ENCODE assay signal across 8 cellular contexts in genomic region chr6:33318426-33319073, GRCh38. TPM values are rescaled to one million over a fixed set of nuclear protein-coding genes. Genes with fewer than 3 reads are reported as not detected.
DNase-seq lines count a peak whose midpoint lies in the region; ATAC-seq and TF ChIP-seq lines count a peak whose summit lies in the region.

No MANE protein-coding gene starts in this region.

- H3K4me1 ChIP-seq in GM23248 (ENCODE audit: insufficient read depth) = peaks cover 32% of the 10 kb centered on the region
- H3K4me1 ChIP-seq in skeletal muscle satellite cell (ENCODE audit: control insufficient read depth, insufficient read depth, low read length) = peaks cover 59% of the 10 kb centered on the region

- no peak for DNase-seq in GM23248
- DNase-seq in WERI-Rb-1 = no peak
- no peak for DNase-seq in fibroblast of villous mesenchyme (ENCODE audit: low read depth)
- DNase-seq in globus pallidus (ENCODE audit: low spot score) = no peak
- DNase-seq in KBM-7 = no peak
- no peak for DNase-seq in effector CD4-positive, alpha-beta T cell

- H3K79me2 ChIP-seq in GM23248 (ENCODE audit: insufficient read depth) = peaks cover 53% of the 10 kb centered on the region

- H3K9me3 ChIP-seq in GM23248 (ENCODE audit: low read depth) (no peaks in the 10 kb centered on the region), WERI-Rb-1 (ENCODE audit: severe bottlenecking) (no peaks in the 10 kb centered on the region), skeletal muscle satellite cell (replicated peaks; ENCODE audit: low read length) (no peaks in the 10 kb centered on the region)

- ATAC-seq in HG03342 (IDR thresholded peaks at IDR 0.05; ENCODE audit: unreplicated experiment) = no peak

- no peaks in the 10 kb centered on the region for H3K9me2 ChIP-seq in GM23248 (ENCODE audit: insufficient read depth)

- no peaks in the 10 kb centered on the region for H4K20me1 ChIP-seq in GM23248 (ENCODE audit: insufficient read depth)

- H3K4me3 ChIP-seq in GM23248 = peak overlapping the region; percentile 78
- peak overlapping the region; percentile 70 for H3K4me3 ChIP-seq in WERI-Rb-1 (ENCODE audit: low read depth, low read length)
- peak overlapping the region; percentile 81 for H3K4me3 ChIP-seq in fibroblast of villous mesenchyme (ENCODE audit: low read depth, low read length)
- H3K4me3 ChIP-seq in skeletal muscle satellite cell (ENCODE audit: low read length) = peak overlapping the region; percentile 90

- H3K4me2 ChIP-seq in GM23248 (ENCODE audit: unreplicated experiment) = peak overlapping the region; percentile 78
- peak overlapping the region; percentile 86 for H3K4me2 ChIP-seq in skeletal muscle satellite cell (ENCODE audit: low read length)

- H2AFZ ChIP-seq in GM23248 = peak overlapping the region; percentile 74

- H3K9ac ChIP-seq in GM23248 (peak overlapping the region; percentile 80), skeletal muscle satellite cell (ENCODE audit: low read depth, low read length) (peak overlapping the region; percentile 78)

- WGBS in GM23248 (ENCODE audit: low coverage in 1 of 2, low lambda C conversion rate in 2 of 2, missing lambda C conversion rate in 2 of 2), 2 experiments = 74 to 81% methylated on average over 8 of the region's 8 CpGs

- TF ChIP-seq CTCF in WERI-Rb-1 (IDR thresholded peaks at IDR 0.05; ENCODE audit: low read depth, low read length) = no peak
- no peak for TF ChIP-seq CTCF in fibroblast of villous mesenchyme (IDR thresholded peaks at IDR 0.05; ENCODE audit: insufficient read depth, low read depth, low read length)

- H3F3A ChIP-seq in GM23248 (ENCODE audit: insufficient read depth) = peaks cover 30% of the 10 kb centered on the region

- H3K36me3 ChIP-seq in GM23248 (ENCODE audit: low read depth) = peaks cover 13% of the 10 kb centered on the region; the same call in 1 of the 2 replicates
- peaks cover 46% of the 10 kb centered on the region for H3K36me3 ChIP-seq in WERI-Rb-1
- H3K36me3 ChIP-seq in skeletal muscle satellite cell (ENCODE audit: insufficient read depth, low read length) = peaks cover 27% of the 10 kb centered on the region

- H3K27ac ChIP-seq in GM23248 (peak overlapping the region; percentile 78), WERI-Rb-1 (peak overlapping the region; percentile 73)

- H3K27me3 ChIP-seq in GM23248 (replicated peaks; ENCODE audit: insufficient read depth) (no peaks in the 10 kb centered on the region), WERI-Rb-1 (ENCODE audit: insufficient read depth, low read depth, severe bottlenecking) (no peaks in the 10 kb centered on the region), skeletal muscle satellite cell (ENCODE audit: control insufficient read depth, insufficient read depth, low read length) (no peaks in the 10 kb centered on the region)

- in situ Hi-C loops in GM23248 (cut with MboI) = no loop called here
- in situ Hi-C loops in KBM-7 (cut with MboI; ENCODE audit: low pct_unique_long_range_greater_than_20kb, low sequenced_read_pairs) = no loop called here

RNA-seq across cellular contexts. Expression of gene ZBTB22, which starts 1.0 kb away (rescaled TPM):
- 15.3 and 18.3 TPM in 2 replicates for total RNA-seq in GM23248 (2014; rRNA removed; shearing (Covaris generic))
- 9.8 and 11.2 TPM in 2 replicates for polyA plus RNA-seq in GM23248 (2016; fragmentation: Nextera tagmentation; extraction: Ambion mirVana)
- 14.8 and 16.0 TPM in 2 replicates for total RNA-seq in fibroblast of villous mesenchyme
- 5.9 and 7.6 TPM in 2 replicates for total RNA-seq in skeletal muscle satellite cell (2012; rRNA removed)

RNA-seq across cellular contexts. Expression of gene DAXX, which starts 4.2 kb away (rescaled TPM):
- total RNA-seq in GM23248 (2014; rRNA removed; shearing (Covaris generic)) = 24.8 and 27.8 TPM in 2 replicates
- polyA plus RNA-seq in GM23248 (2016; fragmentation: Nextera tagmentation; extraction: Ambion mirVana) = 42.2 and 49.3 TPM in 2 replicates
- 39.6 and 58.7 TPM in 2 replicates for total RNA-seq in fibroblast of villous mesenchyme
- 46.5 and 52.2 TPM in 2 replicates for total RNA-seq in skeletal muscle satellite cell (2012; rRNA removed)

RNA-seq across cellular contexts. Expression of gene TAPBP, which starts 4.7 kb away (rescaled TPM):
- total RNA-seq in GM23248 (2014; rRNA removed; shearing (Covaris generic)) = 62.3 and 68.7 TPM in 2 replicates
- 75.8 and 78.4 TPM in 2 replicates for polyA plus RNA-seq in GM23248 (2016; fragmentation: Nextera tagmentation; extraction: Ambion mirVana)
- total RNA-seq in fibroblast of villous mesenchyme = 125 and 132 TPM in 2 replicates
- 75.8 and 86.9 TPM in 2 replicates for total RNA-seq in skeletal muscle satellite cell (2012; rRNA removed)

RNA-seq across cellular contexts. Expression of gene RGL2, which starts 19.8 kb away (rescaled TPM):
- 18.5 and 21.1 TPM in 2 replicates for total RNA-seq in GM23248 (2014; rRNA removed; shearing (Covaris generic))
- 22.4 and 23.3 TPM in 2 replicates for polyA plus RNA-seq in GM23248 (2016; fragmentation: Nextera tagmentation; extraction: Ambion mirVana)
- 13.0 and 23.2 TPM in 2 replicates for total RNA-seq in fibroblast of villous mesenchyme
- 13.2 and 17.0 TPM in 2 replicates for total RNA-seq in skeletal muscle satellite cell (2012; rRNA removed)

RNA-seq across cellular contexts. Expression of gene PFDN6, which starts 29.1 kb away (rescaled TPM):
- total RNA-seq in GM23248 (2014; rRNA removed; shearing (Covaris generic)) = 31.9 and 38.7 TPM in 2 replicates
- polyA plus RNA-seq in GM23248 (2016; fragmentation: Nextera tagmentation; extraction: Ambion mirVana) = 7.9 and 9.1 TPM in 2 replicates
- total RNA-seq in fibroblast of villous mesenchyme = 26.4 and 34.5 TPM in 2 replicates
- 43.2 and 46.1 TPM in 2 replicates for total RNA-seq in skeletal muscle satellite cell (2012; rRNA removed)
